ENCODE assay signal across 12 cellular contexts in genomic region chr2:145380436-145381017, GRCh38.
DNase-seq lines count a peak whose midpoint lies in the region; ATAC-seq and TF ChIP-seq lines count a peak whose summit lies in the region.
"Had no signal": no experiment of that assay in that cellular context is flagged by ENCODE, and none has a peak within 500 bp of the region (broad histone marks: within the 10 kb centered on the region; RNA-seq: fewer than 3 reads in every experiment).

No MANE protein-coding gene starts in this region.

- H3K4me2 ChIP-seq in PC-3 (ENCODE audit: low read length), result no peak overlapping the region
- no peak overlapping the region for H3K4me2 ChIP-seq in fibroblast of lung (ENCODE audit: extremely low read depth, insufficient read depth, low read length)
- peak overlapping the region; percentile 27 for H3K4me2 ChIP-seq in skeletal muscle satellite cell (ENCODE audit: low read length)

- TF ChIP-seq POLR2A in esophagus squamous epithelium (IDR thresholded peaks at IDR 0.05), result no peak

- TF ChIP-seq CTCF in PC-3 (conservative IDR thresholded peaks at IDR 0.05; ENCODE audit: low read depth, low read length) (no peak), fibroblast of lung (conservative IDR thresholded peaks at IDR 0.05 in 1 of 2, IDR thresholded peaks at IDR 0.05 in 1 of 2; ENCODE audit: low read depth in 1 of 2, low read length in 2 of 2) (no peak), Caco-2 (IDR thresholded peaks at IDR 0.05; ENCODE audit: insufficient read depth in 1 of 2, low read depth in 1 of 2, low read length in 1 of 2, severe bottlenecking in 1 of 2, unreplicated experiment in 1 of 2) (no peak), esophagus squamous epithelium (IDR thresholded peaks at IDR 0.05) (no peak)

- BruUV-seq in PC-3 (replicated peaks; lab: Mats Ljungman, UMichigan) (no TSS peak), Caco-2 (replicated peaks; lab: Mats Ljungman, UMichigan) (no TSS peak)

- H2AFZ ChIP-seq in PC-3 (ENCODE audit: low read length), result no peak overlapping the region
- H2AFZ ChIP-seq in fibroblast of lung (ENCODE audit: low read length), result no peak overlapping the region

- H3K36me3 ChIP-seq in PC-3 (ENCODE audit: low read depth, low read length) (no peaks in the 10 kb centered on the region), fibroblast of lung (ENCODE audit: control insufficient read depth, insufficient read depth, low read length) (no peaks in the 10 kb centered on the region), skeletal muscle satellite cell (ENCODE audit: insufficient read depth, low read length) (no peaks in the 10 kb centered on the region), Caco-2 (ENCODE audit: control insufficient read depth, insufficient read depth, low read length) (no peaks in the 10 kb centered on the region), esophagus squamous epithelium (no peaks in the 10 kb centered on the region)
- H3K36me3 ChIP-seq: suprapubic skin had no signal

- ATAC-seq in PC-3, result no peak

- POLR2A ChIA-PET in PC-3 (lab: Charles Lee; ENCODE audit: unreplicated experiment), result no interaction called here
- POLR2A ChIA-PET in Caco-2 (lab: Charles Lee), result no interaction called here

- H4K20me1 ChIP-seq in PC-3 (ENCODE audit: low read length), result no peaks in the 10 kb centered on the region
- no peaks in the 10 kb centered on the region for H4K20me1 ChIP-seq in fibroblast of lung (ENCODE audit: control insufficient read depth, extremely low read depth, insufficient read depth, low read length)

- H3K27me3 ChIP-seq in PC-3 (ENCODE audit: low read length), result no peaks in the 10 kb centered on the region
- H3K27me3 ChIP-seq in fibroblast of lung (ENCODE audit: control insufficient read depth, insufficient read depth, low read length), result no peaks in the 10 kb centered on the region
- no peaks in the 10 kb centered on the region for H3K27me3 ChIP-seq in skeletal muscle satellite cell (ENCODE audit: control insufficient read depth, insufficient read depth, low read length)
- no peaks in the 10 kb centered on the region for H3K27me3 ChIP-seq in Caco-2 (replicated peaks; ENCODE audit: control insufficient read depth, insufficient read depth, low read length)
- no peaks in the 10 kb centered on the region for H3K27me3 ChIP-seq in esophagus squamous epithelium
- H3K27me3 ChIP-seq: suprapubic skin had no signal

- 49 to 54% methylated on average over 4 of the region's 4 CpGs for WGBS in esophagus squamous epithelium, 2 donors

- no peaks in the 10 kb centered on the region for H3K27me3 Mint-ChIP-seq in Caco-2 (ENCODE audit: insufficient read depth, unreplicated experiment)
- H3K27me3 Mint-ChIP-seq: activated T-cell treated with anti-CD3 and anti-CD28 coated beads, Interleukin-2, amount 50 U/mL, for 24 hours had no signal

- peak; percentile 70 for DNase-seq in DMS 273 (lab: John Stamatoyannopoulos, UW; ENCODE audit: unreplicated experiment)
- DNase-seq in DMS 273 treated with DMSO at 0.1 percent for 48 hours (lab: John Stamatoyannopoulos, UW), result no peak
- peak; percentile 84 for DNase-seq in PC-3
- peak; percentile 75 to 82 for DNase-seq in fibroblast of lung (ENCODE audit: low read depth in 2 of 2)
- no peak for DNase-seq in Caco-2
- DNase-seq in HUDEP-2 (lab: John Stamatoyannopoulos, UW; ENCODE audit: unreplicated experiment in 76 of 76), result no peak
- no peak for DNase-seq in esophagus squamous epithelium (lab: John Stamatoyannopoulos, UW)
- DNase-seq: activated T-cell treated with anti-CD3 and anti-CD28 coated beads, Interleukin-2, amount 50 U/mL, for 24 hours; stimulated activated CD4-positive, alpha-beta T cell treated with anti-CD3 and anti-CD28 coated beads, Interleukin-4, amount 100 ng/mL, for 24 hours had no signal

- H3K9me3 ChIP-seq in PC-3 (ENCODE audit: low read length) (no peaks in the 10 kb centered on the region), fibroblast of lung (ENCODE audit: control insufficient read depth, insufficient read depth, low read depth, low read length) (no peaks in the 10 kb centered on the region), skeletal muscle satellite cell (replicated peaks; ENCODE audit: low read length) (no peaks in the 10 kb centered on the region), Caco-2 (no peaks in the 10 kb centered on the region), esophagus squamous epithelium (no peaks in the 10 kb centered on the region)
- H3K9me3 ChIP-seq: suprapubic skin had no signal

- H3K27ac ChIP-seq in PC-3 (ENCODE audit: low read length), result no peak overlapping the region
- H3K27ac ChIP-seq in fibroblast of lung (ENCODE audit: insufficient read depth, low read length), result no peak overlapping the region
- no peak overlapping the region for H3K27ac ChIP-seq in esophagus squamous epithelium
- H3K27ac ChIP-seq: 22Rv1, suprapubic skin had no signal

- H3F3A ChIP-seq in PC-3 (ENCODE audit: low read length, unreplicated experiment), result no peaks in the 10 kb centered on the region

- H3K4me3 Mint-ChIP-seq in Caco-2 (ENCODE audit: unreplicated experiment), result no peak overlapping the region
- H3K4me3 Mint-ChIP-seq: activated T-cell treated with anti-CD3 and anti-CD28 coated beads, Interleukin-2, amount 50 U/mL, for 24 hours had no signal

- no peaks in the 10 kb centered on the region for H3K4me1 Mint-ChIP-seq in Caco-2 (ENCODE audit: low read depth, unreplicated experiment)

- H3K9me3 Mint-ChIP-seq in Caco-2 (ENCODE audit: unreplicated experiment), result no peaks in the 10 kb centered on the region
- H3K9me3 Mint-ChIP-seq: activated T-cell treated with anti-CD3 and anti-CD28 coated beads, Interleukin-2, amount 50 U/mL, for 24 hours had no signal

- CTCF ChIA-PET in PC-3 (lab: Charles Lee), result no interaction called here
- CTCF ChIA-PET in Caco-2 (lab: Charles Lee), result no interaction called here

- no peaks in the 10 kb centered on the region for H3K79me2 ChIP-seq in PC-3 (ENCODE audit: low read length)
- no peaks in the 10 kb centered on the region for H3K79me2 ChIP-seq in fibroblast of lung (ENCODE audit: control insufficient read depth, insufficient read depth, low read length)

- no peaks in the 10 kb centered on the region for H3K9me2 ChIP-seq in PC-3 (replicated peaks; ENCODE audit: low read length)

- H3K4me3 ChIP-seq in PC-3 (ENCODE audit: low read length) (no peak overlapping the region), fibroblast of lung (replicated peaks in 1 of 4; ENCODE audit: control extremely low read depth in 1 of 4, insufficient read depth in 1 of 4, low read depth in 3 of 4, low read length in 4 of 4) (no peak overlapping the region), skeletal muscle satellite cell (ENCODE audit: low read length) (no peak overlapping the region), Caco-2 (ENCODE audit: low read depth, low read length) (no peak overlapping the region), esophagus squamous epithelium (no peak overlapping the region)
- H3K4me3 ChIP-seq: suprapubic skin had no signal

- intact Hi-C loops in PC-3 (cut with micrococcal nuclease) (no loop called here), Caco-2 (cut with micrococcal nuclease; ENCODE audit: unreplicated experiment) (no loop called here), esophagus squamous epithelium (cut with DNase I) (no loop called here)

- H3K9ac ChIP-seq in PC-3 (ENCODE audit: low read length), result no peak overlapping the region
- H3K9ac ChIP-seq in fibroblast of lung (ENCODE audit: insufficient read depth, low read length), result no peak overlapping the region
- peak overlapping the region; percentile 1 for H3K9ac ChIP-seq in skeletal muscle satellite cell (ENCODE audit: low read depth, low read length)

- H3K4me1 ChIP-seq in PC-3 (ENCODE audit: insufficient read depth, low read length), result no peaks in the 10 kb centered on the region
- H3K4me1 ChIP-seq in fibroblast of lung (ENCODE audit: control insufficient read depth, extremely low read depth, insufficient read depth, low read length), result peaks cover 3% of the 10 kb centered on the region
- peaks cover 18% of the 10 kb centered on the region for H3K4me1 ChIP-seq in skeletal muscle satellite cell (ENCODE audit: control insufficient read depth, insufficient read depth, low read length)
- H3K4me1 ChIP-seq in Caco-2, result no peaks in the 10 kb centered on the region
- no peaks in the 10 kb centered on the region for H3K4me1 ChIP-seq in esophagus squamous epithelium
- H3K4me1 ChIP-seq: suprapubic skin had no signal

- no peak overlapping the region for H3K27ac Mint-ChIP-seq in Caco-2 (ENCODE audit: unreplicated experiment)
- H3K27ac Mint-ChIP-seq: activated T-cell treated with anti-CD3 and anti-CD28 coated beads, Interleukin-2, amount 50 U/mL, for 24 hours had no signal

- H3K36me3 Mint-ChIP-seq in Caco-2 (ENCODE audit: insufficient read depth, unreplicated experiment), result no peaks in the 10 kb centered on the region

Comparison
In these comparisons a context has a peak if more than half of its experiments do, and no peak if none do; other contexts are left out.
1. DNase-seq: peak in DMS 273 (single experiment), PC-3 (single experiment) and fibroblast of lung (2 of 2); none in DMS 273 treated with DMSO at 0.1 percent for 48 hours (single experiment), Caco-2 (0 of 2), HUDEP-2 (0 of 76) and esophagus squamous epithelium (single experiment).